Comparison of ENCODE assay signal across 12 cellular contexts in the genomic region with DNA sequence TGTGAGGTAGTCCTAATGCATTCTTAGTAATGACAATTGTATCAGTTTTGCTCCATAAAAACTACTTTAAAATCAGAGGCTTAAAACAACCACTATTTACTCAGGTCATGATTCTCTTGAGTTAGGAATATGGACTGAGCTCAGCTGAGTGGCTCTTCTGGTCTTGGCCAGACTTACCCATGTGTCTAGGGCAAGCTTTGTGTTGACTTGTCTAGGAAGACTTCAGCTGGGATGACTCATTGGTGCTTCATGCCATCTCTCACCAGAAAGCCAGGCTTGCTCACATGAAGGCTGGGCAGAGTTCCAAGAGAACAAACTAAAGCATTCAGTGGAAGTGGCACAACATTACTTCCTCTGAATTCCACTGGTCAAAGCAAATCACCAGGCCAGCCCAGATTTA.
DNase-seq lines count a peak whose midpoint lies in the region; ATAC-seq, FAIRE-seq and TF ChIP-seq lines count a peak whose summit lies in the region.
"Had no signal": no experiment of that assay in that cellular context is flagged by ENCODE, and none has a peak within 500 bp of the region (broad histone marks: within the 10 kb centered on the region; RNA-seq: fewer than 3 reads in every experiment).

No MANE protein-coding gene starts in this region.

- H3K36me3 ChIP-seq in bronchial epithelial cell (ENCODE audit: control insufficient read depth, insufficient read depth, low read length) (no peaks in the 10 kb centered on the region), Peyer's patch (no peaks in the 10 kb centered on the region)
- no peaks in the 10 kb centered on the region for H3K36me3 ChIP-seq in naive thymus-derived CD4-positive, alpha-beta T cell (ENCODE audit: control insufficient read depth in 2 of 3, insufficient read depth in 3 of 3, low read length in 3 of 3)

- H3K27me3 Mint-ChIP-seq in naive thymus-derived CD4-positive, alpha-beta T cell, result peaks cover 10 to 74% (median 37%) of the 10 kb centered on the region in 5 donors

- no peak for TF ChIP-seq POLR2A in Peyer's patch (IDR thresholded peaks at IDR 0.05)

- no peak for ATAC-seq in stimulated activated naive CD8-positive, alpha-beta T cell treated with anti-CD3 and anti-CD28 coated beads, Interleukin-15, Interleukin-2, amounts not matched to agents 100 U/mL and 50 U/mL, for 24 hours
- ATAC-seq in naive thymus-derived CD4-positive, alpha-beta T cell, result no peak

- H3K36me3 Mint-ChIP-seq in naive thymus-derived CD4-positive, alpha-beta T cell, result no peaks in the 10 kb centered on the region

- H3K27ac ChIP-seq in Peyer's patch, result no peak overlapping the region
- H3K27ac ChIP-seq in naive thymus-derived CD4-positive, alpha-beta T cell (ENCODE audit: low read depth, low read length), result no peak overlapping the region
- H3K27ac ChIP-seq: KMS-11, SK-N-MC had no signal

- H3K4me1 Mint-ChIP-seq in naive thymus-derived CD4-positive, alpha-beta T cell, result no peaks in the 10 kb centered on the region

- TF ChIP-seq CTCF in bronchial epithelial cell (IDR thresholded peaks at IDR 0.05; ENCODE audit: insufficient read depth, low read length, severe bottlenecking) (no peak), Peyer's patch (IDR thresholded peaks at IDR 0.05) (no peak)

- DNase-seq in NCI-H345 (lab: John Stamatoyannopoulos, UW) (peak; percentile 55), NCI-H345 treated with DMSO at 0.1 percent for 48 hours (lab: John Stamatoyannopoulos, UW; ENCODE audit: unreplicated experiment) (no peak), NCI-H2196 (lab: John Stamatoyannopoulos, UW; ENCODE audit: unreplicated experiment) (peak; percentile 61), bronchial epithelial cell (ENCODE audit: low read depth) (peak; percentile 86), pulmonary artery endothelial cell (ENCODE audit: low read depth, low spot score) (peak; percentile 19), Peyer's patch (no peak)
- DNase-seq in stimulated activated naive CD8-positive, alpha-beta T cell treated with anti-CD3 and anti-CD28 coated beads, Interleukin-15, Interleukin-2, amounts not matched to agents 100 U/mL and 50 U/mL, for 24 hours, result no peak
- DNase-seq in naive thymus-derived CD4-positive, alpha-beta T cell, result no peak
- DNase-seq: anterior cingulate cortex had no signal

- no peak overlapping the region for H3K4me3 Mint-ChIP-seq in naive thymus-derived CD4-positive, alpha-beta T cell
- H3K4me3 Mint-ChIP-seq: stimulated activated naive CD8-positive, alpha-beta T cell treated with anti-CD3 and anti-CD28 coated beads, Interleukin-15, Interleukin-2, amounts not matched to agents 100 ng/mL and 50 ng/mL, for 24 hours had no signal

- no peak overlapping the region for H3K4me3 ChIP-seq in bronchial epithelial cell (ENCODE audit: low read depth, low read length)
- H3K4me3 ChIP-seq in Peyer's patch, result no peak overlapping the region
- H3K4me3 ChIP-seq in naive thymus-derived CD4-positive, alpha-beta T cell (ENCODE audit: low read length), result no peak overlapping the region
- H3K4me3 ChIP-seq: SK-N-MC had no signal

- no peaks in the 10 kb centered on the region for H3K4me1 ChIP-seq in Peyer's patch
- no peaks in the 10 kb centered on the region for H3K4me1 ChIP-seq in naive thymus-derived CD4-positive, alpha-beta T cell (ENCODE audit: control insufficient read depth in 2 of 2, insufficient read depth in 2 of 2, low read length in 2 of 2)

- POLR2A ChIA-PET in naive thymus-derived CD4-positive, alpha-beta T cell (lab: Charles Lee), result no interaction called here

- intact Hi-C loops in naive thymus-derived CD4-positive, alpha-beta T cell (cut with micrococcal nuclease), result no loop called here

- H3K27me3 ChIP-seq in bronchial epithelial cell (ENCODE audit: control insufficient read depth, insufficient read depth, low read length) (no peaks in the 10 kb centered on the region), Peyer's patch (no peaks in the 10 kb centered on the region)
- H3K27me3 ChIP-seq in naive thymus-derived CD4-positive, alpha-beta T cell (ENCODE audit: control insufficient read depth in 2 of 2, insufficient read depth in 2 of 2, low read length in 2 of 2), result no peaks in the 10 kb centered on the region

- CTCF ChIA-PET in naive thymus-derived CD4-positive, alpha-beta T cell (lab: Charles Lee), result no interaction called here

- FAIRE-seq in bronchial epithelial cell (lab: Jason Lieb, UNC), result no peak

- no peak overlapping the region for H3K27ac Mint-ChIP-seq in naive thymus-derived CD4-positive, alpha-beta T cell
- H3K27ac Mint-ChIP-seq: stimulated activated naive CD8-positive, alpha-beta T cell treated with anti-CD3 and anti-CD28 coated beads, Interleukin-15, Interleukin-2, amounts not matched to agents 100 ng/mL and 50 ng/mL, for 24 hours had no signal

- peaks cover 0 to 3% (median 0%) of the 10 kb centered on the region in 11 donors for H3K9me3 Mint-ChIP-seq in naive thymus-derived CD4-positive, alpha-beta T cell
- H3K9me3 Mint-ChIP-seq: stimulated activated naive CD8-positive, alpha-beta T cell treated with anti-CD3 and anti-CD28 coated beads, Interleukin-15, Interleukin-2, amounts not matched to agents 100 ng/mL and 50 ng/mL, for 24 hours had no signal

- H3K9me3 ChIP-seq in Peyer's patch, result no peaks in the 10 kb centered on the region
- no peaks in the 10 kb centered on the region for H3K9me3 ChIP-seq in naive thymus-derived CD4-positive, alpha-beta T cell (ENCODE audit: control insufficient read depth in 2 of 3, low read length in 3 of 3)

Comparison
In these comparisons a context has a peak if more than half of its experiments do, and no peak if none do; other contexts are left out.
1. DNase-seq: peak in NCI-H345 (single experiment), NCI-H2196 (single experiment), bronchial epithelial cell (single experiment) and pulmonary artery endothelial cell (single experiment); none in NCI-H345 treated with DMSO at 0.1 percent for 48 hours (single experiment), Peyer's patch (0 of 3), stimulated activated naive CD8-positive, alpha-beta T cell treated with anti-CD3 and anti-CD28 coated beads, Interleukin-15, Interleukin-2, amounts not matched to agents 100 U/mL and 50 U/mL, for 24 hours (single experiment) and naive thymus-derived CD4-positive, alpha-beta T cell (0 of 9).